Comparison of ENCODE assay signal across 37 cellular contexts in the genomic region with DNA sequence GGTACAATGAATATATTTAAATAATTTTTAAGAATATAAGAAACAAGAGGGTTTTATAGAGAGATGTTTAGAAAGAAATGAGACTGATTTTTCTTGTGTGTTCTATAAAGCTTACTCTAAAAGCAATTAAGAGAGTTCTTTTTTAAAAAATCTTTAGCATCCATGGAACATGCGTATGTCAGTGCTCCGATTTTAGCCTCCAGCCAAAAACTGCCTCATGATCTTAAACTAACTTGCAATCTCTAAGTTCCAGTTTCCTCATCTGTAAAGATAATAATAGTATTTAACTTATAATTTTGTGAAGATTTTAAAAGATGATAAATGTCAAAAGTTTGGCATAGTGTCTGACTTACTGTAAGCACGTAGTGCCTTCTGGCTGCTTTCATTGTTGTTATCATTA.
"Had no signal": no experiment of that assay in that cellular context is flagged by ENCODE, and none has a peak within 500 bp of the region (broad histone marks: within the 10 kb centered on the region; RNA-seq: fewer than 3 reads in every experiment).

No MANE protein-coding gene starts in this region.

- H3K27ac ChIP-seq: adrenal gland, ascending aorta, body of pancreas, brain microvascular endothelial cell, breast epithelium, cardiac muscle cell had no signal

- ATAC-seq: activated naive CD4-positive, alpha-beta T cell treated with anti-CD3 and anti-CD28 coated beads, Interleukin-2, amount 50 U/mL, for 72 hours; activated naive CD8-positive, alpha-beta T cell treated with anti-CD3 and anti-CD28 coated beads, Interleukin-2, amount 50 U/mL, for 24 hours; activated T-cell treated with anti-CD3 and anti-CD28 coated beads, Interleukin-2, amount 50 U/mL, for 4 hours; activated T-cell treated with anti-CD3 and anti-CD28 coated beads, Interleukin-2, amount 50 U/mL, for 72 hours; activated T-helper 17 cell treated with anti-CD3 and anti-CD28 coated beads, Interleukin-2, amount 50 U/mL, for 72 hours; body of pancreas had no signal

- H3K27me3 Mint-ChIP-seq: activated naive CD4-positive, alpha-beta T cell treated with anti-CD3 and anti-CD28 coated beads, Interleukin-2, amount 10 ng/mL, durations not matched to agents 7 days and 5 days; activated naive CD8-positive, alpha-beta T cell treated with anti-CD3 and anti-CD28 coated beads for 36 hours; activated naive CD8-positive, alpha-beta T cell treated with anti-CD3 and anti-CD28 coated beads, Interleukin-2, amount 10 ng/mL, durations not matched to agents 7 days and 5 days; brain had no signal

- H3K9me3 ChIP-seq: adrenal gland, ascending aorta, body of pancreas had no signal

- H3K36me3 ChIP-seq: adrenal gland, ascending aorta, brain microvascular endothelial cell, breast epithelium, cardiac muscle cell had no signal

- H3K27me3 ChIP-seq: adrenal gland, ascending aorta, body of pancreas, brain microvascular endothelial cell, breast epithelium, cardiac muscle cell had no signal

- H3K4me3 Mint-ChIP-seq: activated naive CD4-positive, alpha-beta T cell treated with anti-CD3 and anti-CD28 coated beads for 36 hours; activated naive CD4-positive, alpha-beta T cell treated with anti-CD3 and anti-CD28 coated beads, Interleukin-2, amount 10 ng/mL, durations not matched to agents 7 days and 5 days; activated naive CD4-positive, alpha-beta T cell treated with anti-CD3 and anti-CD28 coated beads, Interleukin-2, amount 50 U/mL, for 24 hours; activated naive CD8-positive, alpha-beta T cell; activated naive CD8-positive, alpha-beta T cell treated with anti-CD3 and anti-CD28 coated beads for 36 hours; activated naive CD8-positive, alpha-beta T cell treated with anti-CD3 and anti-CD28 coated beads, Interleukin-2, amount 10 ng/mL, durations not matched to agents 7 days and 5 days; activated naive CD8-positive, alpha-beta T cell treated with anti-CD3 and anti-CD28 coated beads, Interleukin-2, amount 50 U/mL, for 24 hours; activated T-cell treated with anti-CD3 and anti-CD28 coated beads, Interleukin-2, amount 50 U/mL, for 24 hours; activated T-cell treated with anti-CD3 and anti-CD28 coated beads, Interleukin-2, amount 50 U/mL, for 4 hours; activated T-cell treated with anti-CD3 and anti-CD28 coated beads, Interleukin-2, amount 50 U/mL, for 72 hours; activated T-helper 1 cell treated with anti-CD3 and anti-CD28 coated beads, Interleukin-12 subunit alpha, Interleukin-12 subunit beta, Interleukin-2, Interleukin-4 antibody, amounts not matched to agents 30 ng/mL and 10 ng/mL and 1 ng/mL, durations not matched to agents 14 hours and 24 hours and 36 hours; activated T-helper 17 cell treated with anti-CD3 and anti-CD28 coated beads, Interleukin-2, amount 50 U/mL, for 72 hours; brain; central memory CD8-positive, alpha-beta T cell had no signal

- DNase-seq: activated effector memory CD4-positive, alpha-beta T cell treated with anti-CD3 and anti-CD28 coated beads, Interleukin-2, amount 50 U/mL, for 16 hours; activated effector memory CD4-positive, alpha-beta T cell treated with Interleukin-2 at 50 U/mL for 16 hours; activated gamma-delta T cell; activated gamma-delta T cell treated with Interleukin-2 at 50 U/mL for 16 hours; activated naive CD4-positive, alpha-beta T cell; activated naive CD4-positive, alpha-beta T cell treated with anti-CD3 and anti-CD28 coated beads for 36 hours; activated naive CD4-positive, alpha-beta T cell treated with anti-CD3 and anti-CD28 coated beads, Interleukin-2, amount 10 ng/mL, durations not matched to agents 7 days and 5 days; activated naive CD4-positive, alpha-beta T cell treated with anti-CD3 and anti-CD28 coated beads, Interleukin-2, amount 50 U/mL, for 16 hours; activated naive CD4-positive, alpha-beta T cell treated with Interleukin-2 at 50 U/mL for 16 hours; activated naive CD8-positive, alpha-beta T cell treated with anti-CD3 and anti-CD28 coated beads for 36 hours; activated naive CD8-positive, alpha-beta T cell treated with anti-CD3 and anti-CD28 coated beads, Interleukin-2, amount 10 ng/mL, durations not matched to agents 7 days and 5 days; activated naive CD8-positive, alpha-beta T cell treated with anti-CD3 and anti-CD28 coated beads, Interleukin-2, amount 50 U/mL, for 24 hours; activated T-cell treated with anti-CD3 and anti-CD28 coated beads, Interleukin-2, amount 50 U/mL, for 24 hours; activated T-cell treated with anti-CD3 and anti-CD28 coated beads, Interleukin-2, amount 50 U/mL, for 4 hours; activated T-cell treated with anti-CD3 and anti-CD28 coated beads, Interleukin-2, amount 50 U/mL, for 48 hours; activated T-cell treated with anti-CD3 and anti-CD28 coated beads, Interleukin-2, amount 50 U/mL, for 72 hours; adrenal gland; amniotic stem cell; amygdala; anterior cingulate cortex; aorta; body of pancreas; brain microvascular endothelial cell; caudate nucleus; central memory CD4-positive, alpha-beta T cell; cerebellar nuclear complex had no signal

- H3K4me3 ChIP-seq: adrenal gland, ascending aorta, body of pancreas, breast epithelium, cardiac muscle cell had no signal

- H3K4me1 ChIP-seq: adrenal gland, ascending aorta, body of pancreas, breast epithelium had no signal

- H3K4me1 Mint-ChIP-seq: activated naive CD4-positive, alpha-beta T cell treated with anti-CD3 and anti-CD28 coated beads, Interleukin-2, amount 10 ng/mL, durations not matched to agents 7 days and 5 days; activated naive CD4-positive, alpha-beta T cell treated with anti-CD3 and anti-CD28 coated beads, Interleukin-2, amount 50 U/mL, for 24 hours; activated naive CD8-positive, alpha-beta T cell treated with anti-CD3 and anti-CD28 coated beads for 36 hours; activated naive CD8-positive, alpha-beta T cell treated with anti-CD3 and anti-CD28 coated beads, Interleukin-2, amount 10 ng/mL, durations not matched to agents 7 days and 5 days; activated naive CD8-positive, alpha-beta T cell treated with anti-CD3 and anti-CD28 coated beads, Interleukin-2, amount 50 U/mL, for 24 hours; activated T-helper 17 cell treated with anti-CD3 and anti-CD28 coated beads, Interleukin-2, amount 50 U/mL, for 72 hours; central memory CD8-positive, alpha-beta T cell had no signal

- H3K27ac Mint-ChIP-seq: activated naive CD4-positive, alpha-beta T cell treated with anti-CD3 and anti-CD28 coated beads for 36 hours; activated naive CD4-positive, alpha-beta T cell treated with anti-CD3 and anti-CD28 coated beads, Interleukin-2, amount 10 ng/mL, durations not matched to agents 7 days and 5 days; activated naive CD4-positive, alpha-beta T cell treated with anti-CD3 and anti-CD28 coated beads, Interleukin-2, amount 50 U/mL, for 24 hours; activated naive CD4-positive, alpha-beta T cell treated with anti-CD3 and anti-CD28 coated beads, Interleukin-2, amount 50 U/mL, for 72 hours; activated naive CD8-positive, alpha-beta T cell; activated naive CD8-positive, alpha-beta T cell treated with anti-CD3 and anti-CD28 coated beads for 36 hours; activated naive CD8-positive, alpha-beta T cell treated with anti-CD3 and anti-CD28 coated beads, Interleukin-2, amount 10 ng/mL, durations not matched to agents 7 days and 5 days; activated naive CD8-positive, alpha-beta T cell treated with anti-CD3 and anti-CD28 coated beads, Interleukin-2, amount 50 U/mL, for 24 hours; activated T-cell treated with anti-CD3 and anti-CD28 coated beads, Interleukin-2, amount 50 U/mL, for 24 hours; activated T-cell treated with anti-CD3 and anti-CD28 coated beads, Interleukin-2, amount 50 U/mL, for 72 hours; activated T-helper 1 cell treated with anti-CD3 and anti-CD28 coated beads, Interleukin-12 subunit alpha, Interleukin-12 subunit beta, Interleukin-2, Interleukin-4 antibody, amounts not matched to agents 30 ng/mL and 10 ng/mL and 1 ng/mL, durations not matched to agents 14 hours and 24 hours and 36 hours; activated T-helper 17 cell treated with anti-CD3 and anti-CD28 coated beads, Interleukin-2, amount 50 U/mL, for 72 hours; activated T-helper 2 cell treated with anti-CD3 and anti-CD28 coated beads, Interferon-gamma antibody, Interleukin-2, Interleukin-4, amounts not matched to agents 10 μg/mL and 5 μg/mL and 100 μg/mL, durations not matched to agents 14 hours and 24 hours and 36 hours; brain had no signal

- H3K36me3 Mint-ChIP-seq: activated naive CD4-positive, alpha-beta T cell treated with anti-CD3 and anti-CD28 coated beads, Interleukin-2, amount 10 ng/mL, durations not matched to agents 7 days and 5 days; activated naive CD4-positive, alpha-beta T cell treated with anti-CD3 and anti-CD28 coated beads, Interleukin-2, amount 50 U/mL, for 24 hours; activated naive CD8-positive, alpha-beta T cell; activated naive CD8-positive, alpha-beta T cell treated with anti-CD3 and anti-CD28 coated beads for 36 hours; activated naive CD8-positive, alpha-beta T cell treated with anti-CD3 and anti-CD28 coated beads, Interleukin-2, amount 10 ng/mL, durations not matched to agents 7 days and 5 days had no signal
